ENCODE assay signal across 32 cellular contexts in the genomic region with DNA sequence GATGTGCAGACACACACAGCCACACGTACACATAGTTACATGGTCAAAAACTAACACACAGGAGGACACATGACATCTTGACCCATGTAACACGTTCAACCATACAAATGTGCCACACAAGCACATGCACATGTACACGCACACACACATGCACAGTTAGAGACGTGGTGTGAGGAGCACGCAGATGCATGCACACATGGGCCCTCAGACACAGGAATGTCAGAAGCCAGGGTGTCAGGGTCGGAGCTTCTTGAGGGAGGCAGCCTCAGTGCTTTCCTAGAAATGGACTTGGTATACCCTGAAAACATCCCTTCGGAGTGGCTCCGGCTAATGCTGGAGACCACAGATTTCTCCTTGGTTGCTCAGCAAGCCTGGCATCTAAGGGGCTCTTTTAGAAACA.
DNase-seq lines count a peak whose midpoint lies in the region; ATAC-seq, FAIRE-seq and TF ChIP-seq lines count a peak whose summit lies in the region.
"Had no signal": no experiment of that assay in that cellular context is flagged by ENCODE, and none has a peak within 500 bp of the region (broad histone marks: within the 10 kb centered on the region; RNA-seq: fewer than 3 reads in every experiment).

No MANE protein-coding gene starts in this region.

- no peak overlapping the region for H3K27ac ChIP-seq in sigmoid colon
- H3K27ac ChIP-seq: 22Rv1, cardiac muscle cell, GM23248, neural progenitor cell, Peyer's patch, tibial artery had no signal

- TF ChIP-seq EP300 in sigmoid colon (IDR thresholded peaks at IDR 0.05): no peak

- BruUV-seq in MCF 10A (replicated peaks; lab: Mats Ljungman, UMichigan): no TSS peak

- H3K9me3 Mint-ChIP-seq in glutamatergic neuron (ENCODE audit: unreplicated experiment) (peaks cover 8% of the 10 kb centered on the region), MCF 10A (ENCODE audit: unreplicated experiment) (peaks cover 4% of the 10 kb centered on the region)
- H3K9me3 Mint-ChIP-seq: activated T-helper 1 cell treated with anti-CD3 and anti-CD28 coated beads, Interleukin-12 subunit alpha, Interleukin-12 subunit beta, Interleukin-2, Interleukin-4 antibody, amounts not matched to agents 30 ng/mL and 10 ng/mL and 1 ng/mL, durations not matched to agents 14 hours and 24 hours and 36 hours; neural progenitor cell had no signal

- TF ChIP-seq CTCF in glutamatergic neuron (IDR thresholded peaks at IDR 0.05; ENCODE audit: partially characterized antibody, unreplicated experiment) (no peak), sigmoid colon (IDR thresholded peaks at IDR 0.05) (no peak), MCF 10A (IDR thresholded peaks at IDR 0.05; ENCODE audit: unreplicated experiment) (no peak)

- H3K4me1 Mint-ChIP-seq in glutamatergic neuron (ENCODE audit: low read depth, unreplicated experiment) (peaks cover 34% of the 10 kb centered on the region), MCF 10A (ENCODE audit: insufficient read depth, unreplicated experiment) (no peaks in the 10 kb centered on the region)

- 92 to 93% methylated on average over 8 of the region's 8 CpGs for WGBS in sigmoid colon, 2 donors

- POLR2A ChIA-PET in MCF 10A (lab: Yijun Ruan, JAX): no interaction called here

- CTCF ChIA-PET in MCF 10A (lab: Yijun Ruan, JAX): interaction anchor here (0.6 kb wide), 2 partner anchors 12 to 1245 kb away, joined by 3 to 4 read pairs; no protein-coding TSS in a partner anchor

- H3K4me3 ChIP-seq in sigmoid colon: no peak overlapping the region
- H3K4me3 ChIP-seq: cardiac muscle cell, GM23248, neural progenitor cell, Peyer's patch, stomach, tibial artery had no signal

- no peaks in the 10 kb centered on the region for H3K27me3 ChIP-seq in sigmoid colon
- H3K27me3 ChIP-seq: cardiac muscle cell, neural progenitor cell, Peyer's patch, stomach, tibial artery had no signal

- TF ChIP-seq POLR2A in sigmoid colon (IDR thresholded peaks at IDR 0.05): no peak

- peaks cover 0 to 17% (median 13%) of the 10 kb centered on the region in 4 donors for H3K4me1 ChIP-seq in sigmoid colon
- H3K4me1 ChIP-seq: Peyer's patch, tibial artery had no signal

- H3K36me3 Mint-ChIP-seq in glutamatergic neuron (ENCODE audit: unreplicated experiment) (peaks cover 5% of the 10 kb centered on the region), MCF 10A (ENCODE audit: insufficient read depth, unreplicated experiment) (no peaks in the 10 kb centered on the region)
- H3K36me3 Mint-ChIP-seq: activated naive CD4-positive, alpha-beta T cell treated with anti-CD3 and anti-CD28 coated beads, Interleukin-2, amount 50 U/mL, for 72 hours; neural progenitor cell had no signal

- peak; percentile 7 for DNase-seq in activated CD4-positive, CD25-positive, alpha-beta regulatory T cell treated with anti-CD3 and anti-CD28 coated beads, Interleukin-2, amount 50 U/mL, for 72 hours
- DNase-seq in HTR-8/SVneo (ENCODE audit: insufficient read length, low spot score) (no peak), glutamatergic neuron (peak; percentile 4), sigmoid colon (peak; percentile 28), MCF 10A (ENCODE audit: unreplicated experiment) (no peak), activated gamma-delta T cell (lab: John Stamatoyannopoulos, UW) (no peak), GM03348 (ENCODE audit: low spot score) (no peak)
- DNase-seq: activated CD4-positive, alpha-beta T cell treated with anti-CD3 and anti-CD28 coated beads for 4 hours; activated CD8-positive, alpha-beta T cell treated with anti-CD3 and anti-CD28 coated beads, Interleukin-2, amount 10 ng/mL, durations not matched to agents 7 days and 5 days; effector CD4-positive, alpha-beta T cell; GF-D8; GM23248; KBM-7; left colon; mammary epithelial cell; NCI-H1105; NCI-H187; NCI-H446 treated with DMSO at 0.1 percent for 48 hours; NCI-H774; SHP77 treated with DMSO at 0.1 percent for 48 hours; stimulated activated CD8-positive, alpha-beta memory T cell treated with anti-CD3 and anti-CD28 coated beads, Interleukin-4, amount 100 ng/mL, for 48 hours; stomach had no signal

- ATAC-seq in activated CD4-positive, CD25-positive, alpha-beta regulatory T cell treated with anti-CD3 and anti-CD28 coated beads, Interleukin-2, amount 50 U/mL, for 24 hours: no peak
- ATAC-seq: activated CD8-positive, alpha-beta T cell treated with anti-CD3 and anti-CD28 coated beads, Interleukin-2, amount 10 ng/mL, durations not matched to agents 7 days and 5 days; activated naive CD4-positive, alpha-beta T cell treated with anti-CD3 and anti-CD28 coated beads, Interleukin-2, amount 50 U/mL, for 72 hours; left colon; right cardiac atrium had no signal

- no peaks in the 10 kb centered on the region for H3K36me3 ChIP-seq in sigmoid colon
- H3K36me3 ChIP-seq: cardiac muscle cell, neural progenitor cell, Peyer's patch, stomach, tibial artery had no signal

- H3K4me3 Mint-ChIP-seq in glutamatergic neuron (ENCODE audit: unreplicated experiment) (no peak overlapping the region), MCF 10A (ENCODE audit: unreplicated experiment) (no peak overlapping the region)
- H3K4me3 Mint-ChIP-seq: activated CD8-positive, alpha-beta T cell treated with anti-CD3 and anti-CD28 coated beads, Interleukin-2, amount 10 ng/mL, durations not matched to agents 7 days and 5 days; activated T-helper 1 cell treated with anti-CD3 and anti-CD28 coated beads, Interleukin-12 subunit alpha, Interleukin-12 subunit beta, Interleukin-2, Interleukin-4 antibody, amounts not matched to agents 30 ng/mL and 10 ng/mL and 1 ng/mL, durations not matched to agents 14 hours and 24 hours and 36 hours; neural progenitor cell had no signal

- peak; percentile 9 for FAIRE-seq in HTR-8/SVneo (lab: Jason Lieb, UNC)
- FAIRE-seq: colon had no signal

- peaks cover 5% of the 10 kb centered on the region for H3K27me3 Mint-ChIP-seq in glutamatergic neuron (ENCODE audit: unreplicated experiment)
- H3K27me3 Mint-ChIP-seq in MCF 10A (ENCODE audit: insufficient read depth, unreplicated experiment): peaks cover 20% of the 10 kb centered on the region

- H3K9me3 ChIP-seq in sigmoid colon: no peaks in the 10 kb centered on the region
- H3K9me3 ChIP-seq: Peyer's patch, stomach, tibial artery had no signal

- intact Hi-C loops in sigmoid colon (cut with DNase I) (no loop called here), MCF 10A (cut with micrococcal nuclease) (no loop called here)

- H3K27ac Mint-ChIP-seq in glutamatergic neuron (ENCODE audit: unreplicated experiment): no peak overlapping the region
- H3K27ac Mint-ChIP-seq in MCF 10A (ENCODE audit: low read depth, unreplicated experiment): no peak overlapping the region
- H3K27ac Mint-ChIP-seq: activated CD8-positive, alpha-beta T cell treated with anti-CD3 and anti-CD28 coated beads, Interleukin-2, amount 10 ng/mL, durations not matched to agents 7 days and 5 days; activated naive CD4-positive, alpha-beta T cell treated with anti-CD3 and anti-CD28 coated beads, Interleukin-2, amount 50 U/mL, for 72 hours; activated T-helper 1 cell treated with anti-CD3 and anti-CD28 coated beads, Interleukin-12 subunit alpha, Interleukin-12 subunit beta, Interleukin-2, Interleukin-4 antibody, amounts not matched to agents 30 ng/mL and 10 ng/mL and 1 ng/mL, durations not matched to agents 14 hours and 24 hours and 36 hours had no signal

Comparison
In these comparisons a context has a peak if more than half of its experiments do, and no peak if none do; other contexts are left out.
1. DNase-seq: peak in activated CD4-positive, CD25-positive, alpha-beta regulatory T cell treated with anti-CD3 and anti-CD28 coated beads, Interleukin-2, amount 50 U/mL, for 72 hours (single experiment), glutamatergic neuron (single experiment) and sigmoid colon (single experiment); none in HTR-8/SVneo (single experiment), MCF 10A (single experiment), activated gamma-delta T cell (single experiment) and GM03348 (single experiment).